25 cellular contexts compared by ENCODE assay signal in genomic region chr11:91955206-91955605, GRCh38.
A peak's percentile ranks its signal among the peaks of the same experiment; 100 is the strongest.
DNase-seq lines count a peak whose midpoint lies in the region; ATAC-seq, FAIRE-seq and TF ChIP-seq lines count a peak whose summit lies in the region.
"Had no signal": no experiment of that assay in that cellular context is flagged by ENCODE, and none has a peak within 500 bp of the region (broad histone marks: within the 10 kb centered on the region; RNA-seq: fewer than 3 reads in every experiment).

No MANE protein-coding gene starts in this region.

- intact Hi-C loops in HepG2 (cut with micrococcal nuclease; ENCODE audit: unreplicated experiment), result no loop called here
- intact Hi-C loops in stomach (cut with DNase I; ENCODE audit: low total_unique reads), result no loop called here

- no peaks in the 10 kb centered on the region for H3K27me3 ChIP-seq in HepG2 (ENCODE audit: control insufficient read depth in 1 of 2, insufficient read depth in 2 of 2, low read length in 2 of 2)
- H3K27me3 ChIP-seq in stomach, result no peaks in the 10 kb centered on the region
- H3K27me3 ChIP-seq: BE2C, BLaER1 had no signal

- no peak for ATAC-seq in HepG2
- ATAC-seq: GM12878 had no signal

- no peak for FAIRE-seq in HepG2 (lab: Jason Lieb, UNC)
- FAIRE-seq: A204.1, GM12878, GM12892, GM19239 had no signal

- no peak overlapping the region for H3K9ac ChIP-seq in HepG2 (ENCODE audit: insufficient read depth, low read depth, low read length)
- H3K9ac ChIP-seq: BLaER1 had no signal

- DNase-seq in epithelial cell of proximal tubule (ENCODE audit: low read depth), result peak; percentile 63
- DNase-seq in renal cortical epithelial cell (ENCODE audit: low read depth), result peak; percentile 87
- DNase-seq in HepG2 (ENCODE audit: low spot score), result no peak
- DNase-seq in stomach, result no peak
- DNase-seq in NCI-H226, result no peak
- DNase-seq: 8988T; ACHN; BE2C; C1 segment of cervical spinal cord; CD4-positive, alpha-beta memory T cell; CD4-positive, CD25-positive, alpha-beta regulatory T cell; CD8-positive, alpha-beta memory T cell; COR-L47; DMS 273 treated with DMSO at 0.1 percent for 48 hours; DMS153; DMS53; DMS79; DND-41; EL; GDM1 had no signal

- H3K4me2 ChIP-seq in HepG2 (ENCODE audit: low read depth, low read length), result no peak overlapping the region
- H3K4me2 ChIP-seq: BLaER1 had no signal

- H3K4me1 ChIP-seq in HepG2 (ENCODE audit: insufficient read depth, low read length) (no peaks in the 10 kb centered on the region), stomach (no peaks in the 10 kb centered on the region)
- H3K4me1 ChIP-seq: BE2C, BLaER1 had no signal

- H3K27ac ChIP-seq in HepG2 (ENCODE audit: extremely low read length, insufficient read depth, low read length) (no peak overlapping the region), stomach (no peak overlapping the region)
- H3K27ac ChIP-seq: BLaER1 had no signal

- no peak for TF ChIP-seq RAD21 in HepG2 (CRISPR knock-in tag; IDR thresholded peaks at IDR 0.05)

- H3K9me3 ChIP-seq in HepG2 (ENCODE audit: low read length), result peaks cover 50% of the 10 kb centered on the region
- H3K9me3 ChIP-seq in stomach, result peaks cover 0 to 10% (median 4%) of the 10 kb centered on the region in 4 donors
- H3K9me3 ChIP-seq: BE2C had no signal

- no TSS peak for BruUV-seq in HepG2 (replicated peaks; lab: Mats Ljungman, UMichigan)

- H2AFZ ChIP-seq in HepG2 (ENCODE audit: low read length), result no peak overlapping the region

- H3K79me2 ChIP-seq in HepG2 (ENCODE audit: insufficient read depth, low read length), result no peaks in the 10 kb centered on the region

- TF ChIP-seq EP300 in HepG2 (IDR thresholded peaks at IDR 0.05; ENCODE audit: low read depth in 2 of 2, low read length in 2 of 2) (no peak), HepG2 (CRISPR knock-in tag; IDR thresholded peaks at IDR 0.05; ENCODE audit: borderline replicate concordance) (no peak), stomach (IDR thresholded peaks at IDR 0.05) (no peak)

- WGBS in HepG2 (ENCODE audit: low lambda C conversion rate), result 0% methylated on average over 1 of the region's 1 CpG
- WGBS in stomach, 5 donors, result 58 to 79% (median 69%) methylated on average over 1 of the region's 1 CpG

- no peak for TF ChIP-seq POLR2A in HepG2 (IDR thresholded peaks at IDR 0.05; ENCODE audit: insufficient read depth in 1 of 2, low read depth in 2 of 2, low read length in 2 of 2)
- TF ChIP-seq POLR2A in stomach (IDR thresholded peaks at IDR 0.05), result no peak

- TF ChIP-seq CTCF in epithelial cell of proximal tubule (conservative IDR thresholded peaks at IDR 0.05; ENCODE audit: low read depth, low read length) (no peak), HepG2 (CRISPR knock-in tag; IDR thresholded peaks at IDR 0.05) (no peak), stomach (IDR thresholded peaks at IDR 0.05) (no peak)

- POLR2A ChIA-PET in HepG2 (lab: Yijun Ruan, JAX), result no interaction called here

- H3K4me3 ChIP-seq in epithelial cell of proximal tubule (ENCODE audit: low read depth, low read length) (no peak overlapping the region), HepG2 (replicated peaks in 1 of 3; ENCODE audit: insufficient read depth in 1 of 3, low read depth in 2 of 3, low read length in 3 of 3) (no peak overlapping the region), stomach (no peak overlapping the region)
- H3K4me3 ChIP-seq: BLaER1, GM12878 had no signal

- no peaks in the 10 kb centered on the region for H4K20me1 ChIP-seq in HepG2 (ENCODE audit: insufficient read depth, low read length)
- H4K20me1 ChIP-seq: BLaER1 had no signal

- CTCF ChIA-PET in HepG2 (lab: Yijun Ruan, JAX; ENCODE audit: low intra/inter-chr PET ratio, low total read pairs), result no interaction called here

- H3K36me3 ChIP-seq in HepG2 (replicated peaks in 1 of 2; ENCODE audit: control insufficient read depth in 1 of 2, insufficient read depth in 2 of 2, low read length in 2 of 2), result no peaks in the 10 kb centered on the region
- no peaks in the 10 kb centered on the region for H3K36me3 ChIP-seq in stomach
- H3K36me3 ChIP-seq: BE2C, BLaER1 had no signal

- in situ Hi-C loops in HepG2 (cut with HindIII; ENCODE audit: extremely low pct_ligation_motif_present, low pct_unique_long_range_greater_than_20kb), result no loop called here

TF ChIP-seq in HepG2, 621 proteins besides CTCF, POLR2A, EP300 and RAD21 (continues in another document):
- no peak for TF ChIP-seq IRF9 (CRISPR knock-in tag; IDR thresholded peaks at IDR 0.05; ENCODE audit: borderline replicate concordance)
- TF ChIP-seq POLR2AphosphoS2 (IDR thresholded peaks at IDR 0.05; ENCODE audit: low read depth, low read length), result no peak
- TF ChIP-seq ZSCAN5A (CRISPR knock-in tag; IDR thresholded peaks at IDR 0.05; ENCODE audit: borderline replicate concordance), result no peak
- no peak for TF ChIP-seq SMYD3 (CRISPR knock-in tag; IDR thresholded peaks at IDR 0.05)
- no peak for TF ChIP-seq MLXIP (CRISPR knock-in tag; IDR thresholded peaks at IDR 0.05; ENCODE audit: borderline replicate concordance)
- no peak for TF ChIP-seq ZNF749 (CRISPR knock-in tag; IDR thresholded peaks at IDR 0.05; ENCODE audit: borderline replicate concordance)
- TF ChIP-seq ZXDC (CRISPR knock-in tag; IDR thresholded peaks at IDR 0.05), result no peak
- TF ChIP-seq AKAP8 (CRISPR knock-in tag; IDR thresholded peaks at IDR 0.05), result no peak
- TF ChIP-seq ZC3H4 (CRISPR knock-in tag; IDR thresholded peaks at IDR 0.05; ENCODE audit: borderline replicate concordance), result no peak
- TF ChIP-seq U2AF1 (optimal IDR thresholded peaks at IDR 0.05; ENCODE audit: low read depth, low read length), result no peak
- no peak for TF ChIP-seq ETV5 (CRISPR knock-in tag; IDR thresholded peaks at IDR 0.05; ENCODE audit: borderline replicate concordance)
- no peak for TF ChIP-seq ZNF256 (CRISPR knock-in tag; conservative IDR thresholded peaks at IDR 0.05)
- TF ChIP-seq GPN1 (CRISPR knock-in tag; IDR thresholded peaks at IDR 0.05; ENCODE audit: borderline replicate concordance), result no peak
- no peak for TF ChIP-seq ZNF3 (CRISPR knock-in tag; IDR thresholded peaks at IDR 0.05)

Comparison
In these comparisons a context has a peak if more than half of its experiments do, and no peak if none do; other contexts are left out.
1. DNase-seq: peak in epithelial cell of proximal tubule (single experiment) and renal cortical epithelial cell (single experiment); none in HepG2 (single experiment), stomach (single experiment) and NCI-H226 (single experiment).